Comparison of ENCODE assay signal across 1 cellular context in the genomic region with DNA sequence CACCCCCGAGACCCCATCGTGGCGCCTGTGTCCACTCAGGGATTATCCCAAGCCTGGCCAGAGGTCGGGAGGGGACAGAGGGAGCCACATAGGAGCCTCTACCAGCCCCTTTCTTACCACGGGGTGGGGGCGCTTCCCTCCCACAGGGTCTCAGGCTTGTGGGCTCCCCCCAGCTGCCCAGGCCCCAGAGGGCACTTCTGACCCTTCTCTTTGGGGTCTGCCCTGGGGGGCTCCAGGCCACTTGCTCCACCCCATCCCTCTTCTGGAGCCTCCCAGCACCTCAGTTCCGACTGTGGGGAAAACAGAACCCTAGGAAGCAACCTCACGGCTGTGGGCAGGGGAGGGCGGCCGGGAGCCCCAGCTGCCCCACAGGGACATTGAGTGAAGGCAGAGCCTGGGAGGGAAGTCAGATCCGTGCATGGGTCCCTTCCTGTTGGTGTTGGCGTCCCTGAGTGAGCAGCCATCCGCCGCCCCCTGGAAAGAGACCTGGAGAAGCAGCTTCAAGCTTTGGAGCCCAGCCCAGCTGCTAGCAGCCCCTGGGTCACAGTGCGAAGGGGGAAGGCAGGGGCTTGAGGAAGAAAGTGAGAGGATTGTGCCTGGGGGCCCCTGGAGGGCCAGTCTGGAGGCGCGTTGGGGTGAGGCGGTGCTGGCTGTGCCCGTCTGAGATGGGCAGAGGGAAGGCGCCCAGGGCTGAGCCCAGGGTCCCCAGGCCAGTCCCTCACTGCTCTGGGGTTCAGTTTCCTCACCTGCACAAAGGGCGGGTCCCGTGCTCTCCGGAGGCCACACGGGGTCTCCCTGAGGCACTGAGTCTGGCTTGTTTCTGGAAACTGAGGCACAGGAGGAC.
TF ChIP-seq lines count a peak whose summit lies in the region.

No MANE protein-coding gene starts in this region.

TF ChIP-seq in HEK293, 187 proteins besides CTCF, POLR2A, EP300 and RAD21 (continued from another document):
- 0 out of 2 replicates have a peak, but pooled peaks have one; percentile 1 for TF ChIP-seq KLF1 (tag by site-specific recombination; IDR thresholded peaks at IDR 0.05)
- peak; percentile 98 for TF ChIP-seq GLIS1 (tag by site-specific recombination; IDR thresholded peaks at IDR 0.05)
- TF ChIP-seq, protein P1, sequence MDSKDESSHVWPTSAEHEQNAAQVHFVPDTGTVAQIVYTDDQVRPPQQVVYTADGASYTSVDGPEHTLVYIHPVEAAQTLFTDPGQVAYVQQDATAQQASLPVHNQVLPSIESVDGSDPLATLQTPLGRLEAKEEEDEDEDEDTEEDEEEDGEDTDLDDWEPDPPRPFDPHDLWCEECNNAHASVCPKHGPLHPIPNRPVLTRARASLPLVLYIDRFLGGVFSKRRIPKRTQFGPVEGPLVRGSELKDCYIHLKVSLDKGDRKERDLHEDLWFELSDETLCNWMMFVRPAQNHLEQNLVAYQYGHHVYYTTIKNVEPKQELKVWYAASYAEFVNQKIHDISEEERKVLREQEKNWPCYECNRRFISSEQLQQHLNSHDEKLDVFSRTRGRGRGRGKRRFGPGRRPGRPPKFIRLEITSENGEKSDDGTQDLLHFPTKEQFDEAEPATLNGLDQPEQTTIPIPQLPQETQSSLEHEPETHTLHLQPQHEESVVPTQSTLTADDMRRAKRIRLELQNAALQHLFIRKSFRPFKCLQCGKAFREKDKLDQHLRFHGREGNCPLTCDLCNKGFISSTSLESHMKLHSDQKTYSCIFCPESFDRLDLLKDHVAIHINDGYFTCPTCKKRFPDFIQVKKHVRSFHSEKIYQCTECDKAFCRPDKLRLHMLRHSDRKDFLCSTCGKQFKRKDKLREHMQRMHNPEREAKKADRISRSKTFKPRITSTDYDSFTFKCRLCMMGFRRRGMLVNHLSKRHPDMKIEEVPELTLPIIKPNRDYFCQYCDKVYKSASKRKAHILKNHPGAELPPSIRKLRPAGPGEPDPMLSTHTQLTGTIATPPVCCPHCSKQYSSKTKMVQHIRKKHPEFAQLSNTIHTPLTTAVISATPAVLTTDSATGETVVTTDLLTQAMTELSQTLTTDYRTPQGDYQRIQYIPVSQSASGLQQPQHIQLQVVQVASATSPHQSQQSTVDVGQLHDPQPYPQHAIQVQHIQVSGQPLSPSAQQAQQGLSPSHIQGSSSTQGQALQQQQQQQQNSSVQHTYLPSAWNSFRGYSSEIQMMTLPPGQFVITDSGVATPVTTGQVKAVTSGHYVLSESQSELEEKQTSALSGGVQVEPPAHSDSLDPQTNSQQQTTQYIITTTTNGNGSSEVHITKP (tag by site-specific recombination; IDR thresholded peaks at IDR 0.05): no peak
- no peak for TF ChIP-seq SP3 (tag by site-specific recombination; IDR thresholded peaks at IDR 0.05)
